In genomic region chr2:23388756-23389514, GRCh38 we compare ENCODE assay signal across 16 cellular contexts. TPM values are rescaled to one million over a fixed set of nuclear protein-coding genes. Genes with fewer than 3 reads are reported as not detected.
A peak's percentile ranks its signal among the peaks of the same experiment; 100 is the strongest.
DNase-seq lines count a peak whose midpoint lies in the region; FAIRE-seq and TF ChIP-seq lines count a peak whose summit lies in the region.
"Had no signal": no experiment of that assay in that cellular context is flagged by ENCODE, and none has a peak within 500 bp of the region (broad histone marks: within the 10 kb centered on the region; RNA-seq: fewer than 3 reads in every experiment).

No MANE protein-coding gene starts in this region.

- no peak for DNase-seq in A673 (ENCODE audit: low spot score)
- DNase-seq in SW480 (ENCODE audit: low spot score) = peak; percentile 27
- DNase-seq in keratinocyte (ENCODE audit: low read depth, low spot score) = no peak
- DNase-seq in mesendoderm = no peak
- no peak for DNase-seq in CD1c-positive myeloid dendritic cell (ENCODE audit: extremely low spot score)
- no peak for DNase-seq in occipital lobe (lab: John Stamatoyannopoulos, UW)
- DNase-seq: CD4-positive, alpha-beta memory T cell; DMS79; GOT3; KG1; NCI-H187 treated with DMSO at 0.1 percent for 48 hours; NCI-H2171; NCI-H82 had no signal

- no TSS peak for BruUV-seq in A673 (replicated peaks; lab: Mats Ljungman, UMichigan)

- H3K9ac ChIP-seq in Loucy (ENCODE audit: low read depth, low read length, poor library complexity, severe bottlenecking) (peak overlapping the region; percentile 36), keratinocyte (ENCODE audit: control insufficient read depth, extremely low read depth, insufficient read depth, low read length) (no peak overlapping the region), mesendoderm (ENCODE audit: low read length) (no peak overlapping the region)

- H3K79me2 ChIP-seq in Loucy (ENCODE audit: insufficient read depth, low read length) (no peaks in the 10 kb centered on the region), keratinocyte (ENCODE audit: control insufficient read depth, insufficient read depth, low read length) (peaks cover 31% of the 10 kb centered on the region), mesendoderm (ENCODE audit: control insufficient read depth, insufficient read depth, low read length) (no peaks in the 10 kb centered on the region)

- H3K9me1 ChIP-seq in keratinocyte (ENCODE audit: control insufficient read depth, extremely low read depth, insufficient read depth, low read length) = peaks cover 2% of the 10 kb centered on the region

- no peak overlapping the region for H4K5ac ChIP-seq in mesendoderm (ENCODE audit: low read length)

- H3K36me3 ChIP-seq in A673 (ENCODE audit: insufficient read depth, low read length, poor library complexity, severe bottlenecking) (no peaks in the 10 kb centered on the region), Loucy (ENCODE audit: insufficient read depth, low read length) (no peaks in the 10 kb centered on the region), keratinocyte (ENCODE audit: control insufficient read depth in 2 of 2, extremely low read depth in 1 of 2, insufficient read depth in 2 of 2, low read length in 2 of 2) (no peaks in the 10 kb centered on the region), mesendoderm (ENCODE audit: control insufficient read depth, insufficient read depth, low read length) (no peaks in the 10 kb centered on the region)

- no CpG with 5 or more reads among the region's 4 CpGs for WGBS in mesendoderm (ENCODE audit: extremely low coverage, insufficient coverage, low lambda C conversion rate)

- no peak overlapping the region for H2BK120ac ChIP-seq in mesendoderm (ENCODE audit: low read depth, low read length)

- no peak overlapping the region for H2BK15ac ChIP-seq in mesendoderm (replicated peaks; ENCODE audit: low read depth)

- H3K9me3 ChIP-seq in A673 (ENCODE audit: low read depth, low read length, poor library complexity, severe bottlenecking) = no peaks in the 10 kb centered on the region
- H3K9me3 ChIP-seq in Loucy (ENCODE audit: insufficient read depth, low read depth, low read length) = no peaks in the 10 kb centered on the region
- H3K9me3 ChIP-seq in keratinocyte (ENCODE audit: control insufficient read depth, low read depth, low read length) = no peaks in the 10 kb centered on the region

- POLR2A ChIA-PET in A673 (lab: Charles Lee; ENCODE audit: low non-redundant PET) = no interaction called here

- intact Hi-C loops in A673 (cut with micrococcal nuclease; ENCODE audit: unreplicated experiment) = no loop called here

- peaks cover 45% of the 10 kb centered on the region for H3K4me1 ChIP-seq in A673 (ENCODE audit: insufficient read depth, low read length, poor library complexity, severe bottlenecking)
- H3K4me1 ChIP-seq in Loucy (ENCODE audit: insufficient read depth, low read length, poor library complexity, severe bottlenecking) = peaks cover 14% of the 10 kb centered on the region
- H3K4me1 ChIP-seq in keratinocyte (ENCODE audit: control insufficient read depth, extremely low read depth, insufficient read depth, low read length) = peaks cover 37% of the 10 kb centered on the region
- H3K4me1 ChIP-seq in mesendoderm (ENCODE audit: control insufficient read depth, low read depth, low read length) = no peaks in the 10 kb centered on the region

- peak overlapping the region; percentile 43 for H3K27ac ChIP-seq in A673 (ENCODE audit: low read depth, low read length, poor library complexity, severe bottlenecking)
- H3K27ac ChIP-seq in keratinocyte (ENCODE audit: control insufficient read depth, insufficient read depth, low read length) = no peak overlapping the region
- no peak overlapping the region for H3K27ac ChIP-seq in mesendoderm (ENCODE audit: low read depth, low read length)

- TF ChIP-seq CTCF in A673 (conservative IDR thresholded peaks at IDR 0.05; ENCODE audit: low read depth, low read length) (no peak), Loucy (conservative IDR thresholded peaks at IDR 0.05; ENCODE audit: low read length) (no peak), keratinocyte (optimal IDR thresholded peaks at IDR 0.05 in 1 of 3, IDR thresholded peaks at IDR 0.05 in 1 of 3, conservative IDR thresholded peaks at IDR 0.05 in 1 of 3; ENCODE audit: extremely low read depth in 1 of 3, insufficient read depth in 2 of 3, low read length in 3 of 3) (no peak)

- dilution Hi-C loops in keratinocyte (cut with MboI; ENCODE audit: extremely low pct_ligation_motif_present, low sequenced_read_pairs) = no loop called here

- H3K27me3 ChIP-seq in A673 (replicated peaks; ENCODE audit: insufficient read depth, low read depth, low read length, poor library complexity) (no peaks in the 10 kb centered on the region), Loucy (ENCODE audit: insufficient read depth, low read length, poor library complexity, severe bottlenecking) (no peaks in the 10 kb centered on the region), keratinocyte (ENCODE audit: control insufficient read depth, extremely low read depth, insufficient read depth, low read length) (no peaks in the 10 kb centered on the region), mesendoderm (ENCODE audit: insufficient read depth, low read length, poor library complexity) (peaks cover 10% of the 10 kb centered on the region)

- H3K4me3 ChIP-seq in A673 (ENCODE audit: low read depth, low read length, poor library complexity, severe bottlenecking) (no peak overlapping the region), Loucy (ENCODE audit: low read length, poor library complexity, severe bottlenecking) (peak overlapping the region; percentile 45), keratinocyte (ENCODE audit: control insufficient read depth in 2 of 3, extremely low read depth in 1 of 3, insufficient read depth in 2 of 3, low read depth in 1 of 3, low read length in 3 of 3) (no peak overlapping the region), mesendoderm (ENCODE audit: low read length) (no peak overlapping the region)

- CTCF ChIA-PET in A673 (lab: Charles Lee) = no interaction called here

- no peak overlapping the region for H3K4ac ChIP-seq in mesendoderm (ENCODE audit: low read depth, low read length)

- H3K79me1 ChIP-seq in mesendoderm (ENCODE audit: low read length) = no peaks in the 10 kb centered on the region

- no peak overlapping the region for H2AK5ac ChIP-seq in mesendoderm (ENCODE audit: low read length)

- H3K56ac ChIP-seq in mesendoderm (ENCODE audit: low read length) = no peak overlapping the region

- H2BK5ac ChIP-seq in mesendoderm (ENCODE audit: low read length) = no peak overlapping the region

- H2AFZ ChIP-seq in Loucy (ENCODE audit: low read length) (no peak overlapping the region), keratinocyte (ENCODE audit: control insufficient read depth, low read length) (no peak overlapping the region)

- no peak overlapping the region for H4K8ac ChIP-seq in mesendoderm (ENCODE audit: low read depth, low read length)

- FAIRE-seq in keratinocyte (lab: Jason Lieb, UNC) = no peak
- FAIRE-seq: G401.6, HTR-8/SVneo had no signal

- no peaks in the 10 kb centered on the region for H3F3A ChIP-seq in Loucy (ENCODE audit: low read depth)

- no peak overlapping the region for H3K23ac ChIP-seq in mesendoderm (ENCODE audit: low read length)

- no peaks in the 10 kb centered on the region for H4K20me1 ChIP-seq in Loucy (ENCODE audit: insufficient read depth, low read length, poor library complexity, severe bottlenecking)
- H4K20me1 ChIP-seq in keratinocyte (ENCODE audit: control insufficient read depth, extremely low read depth, insufficient read depth, low read length) = peaks cover 2% of the 10 kb centered on the region

- no peaks in the 10 kb centered on the region for H3K9me2 ChIP-seq in Loucy (replicated peaks; ENCODE audit: low read depth, low read length)

- H3K18ac ChIP-seq in mesendoderm (ENCODE audit: low read length) = no peak overlapping the region

- H3K4me2 ChIP-seq in Loucy (ENCODE audit: low read depth, low read length, poor library complexity, severe bottlenecking) (peak overlapping the region; percentile 58), keratinocyte (ENCODE audit: control insufficient read depth, extremely low read depth, insufficient read depth, low read depth, low read length) (peak overlapping the region; percentile 57), mesendoderm (ENCODE audit: low read length) (no peak overlapping the region)

RNA-seq across cellular contexts. Expression of gene KLHL29, which starts 4.0 kb away (rescaled TPM):
- 11.0 and 12.2 TPM in 2 replicates for total RNA-seq in A673 (2021)
- polyA plus RNA-seq in keratinocyte = 4.7 to 6.4 TPM (median 5.5 TPM) in 3 replicates
- polyA plus RNA-seq in keratinocyte (2011; ENCODE audit: low read depth) = 3.5 TPM
- polyA plus RNA-seq in keratinocyte (2011; cell fraction: cytosol; rRNA removed) = 4.8 and 6.4 TPM in 2 replicates
- polyA plus RNA-seq in keratinocyte (2011; cell fraction: nucleus; rRNA removed) = 18.9 and 23.7 TPM in 2 replicates
- polyA plus RNA-seq in keratinocyte (2012; ENCODE audit: low replicate concordance) = 7.6 and 7.7 TPM in 2 replicates
- 4.6 to 9.8 TPM (median 8.6 TPM) in 3 replicates for polyA minus RNA-seq in keratinocyte
- polyA minus RNA-seq in keratinocyte (2011; cell fraction: cytosol; rRNA and poly(A)+ RNA removed) = 5.6 TPM
- polyA minus RNA-seq in keratinocyte (2011; cell fraction: nucleus; rRNA and poly(A)+ RNA removed) = 11.4 and 14.5 TPM in 2 replicates
- 1.7 TPM for polyA plus RNA-seq in mesendoderm (2013, experiment 1 of 2)
- 1.6 TPM for polyA plus RNA-seq in mesendoderm (2013, experiment 2 of 2)
- 8.4 TPM for total RNA-seq in occipital lobe
